Comparison of ENCODE assay signal across 1 cellular context in the genomic region with DNA sequence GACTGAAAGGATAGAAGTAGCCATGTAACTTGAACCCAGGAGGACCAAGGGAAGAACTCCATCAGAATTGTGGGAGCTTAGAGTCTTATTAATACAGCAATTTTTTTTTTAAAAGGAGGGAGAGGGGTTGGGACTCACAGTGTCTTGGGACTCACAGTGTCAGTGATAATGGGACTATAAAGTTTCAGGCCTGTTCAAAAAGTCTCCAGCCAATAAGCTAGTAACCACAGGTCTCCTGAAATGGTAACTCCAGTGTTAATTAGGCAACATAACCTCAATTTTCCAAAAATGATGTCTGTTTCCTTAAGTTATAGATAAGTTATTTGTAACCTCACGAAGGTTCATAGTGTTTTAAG.
TF ChIP-seq lines count a peak whose summit lies in the region.

No MANE protein-coding gene starts in this region.

TF ChIP-seq in WTC11, 78 proteins besides CTCF, POLR2A, EP300 and RAD21 (continued from another document):
- TF ChIP-seq, protein P1, sequence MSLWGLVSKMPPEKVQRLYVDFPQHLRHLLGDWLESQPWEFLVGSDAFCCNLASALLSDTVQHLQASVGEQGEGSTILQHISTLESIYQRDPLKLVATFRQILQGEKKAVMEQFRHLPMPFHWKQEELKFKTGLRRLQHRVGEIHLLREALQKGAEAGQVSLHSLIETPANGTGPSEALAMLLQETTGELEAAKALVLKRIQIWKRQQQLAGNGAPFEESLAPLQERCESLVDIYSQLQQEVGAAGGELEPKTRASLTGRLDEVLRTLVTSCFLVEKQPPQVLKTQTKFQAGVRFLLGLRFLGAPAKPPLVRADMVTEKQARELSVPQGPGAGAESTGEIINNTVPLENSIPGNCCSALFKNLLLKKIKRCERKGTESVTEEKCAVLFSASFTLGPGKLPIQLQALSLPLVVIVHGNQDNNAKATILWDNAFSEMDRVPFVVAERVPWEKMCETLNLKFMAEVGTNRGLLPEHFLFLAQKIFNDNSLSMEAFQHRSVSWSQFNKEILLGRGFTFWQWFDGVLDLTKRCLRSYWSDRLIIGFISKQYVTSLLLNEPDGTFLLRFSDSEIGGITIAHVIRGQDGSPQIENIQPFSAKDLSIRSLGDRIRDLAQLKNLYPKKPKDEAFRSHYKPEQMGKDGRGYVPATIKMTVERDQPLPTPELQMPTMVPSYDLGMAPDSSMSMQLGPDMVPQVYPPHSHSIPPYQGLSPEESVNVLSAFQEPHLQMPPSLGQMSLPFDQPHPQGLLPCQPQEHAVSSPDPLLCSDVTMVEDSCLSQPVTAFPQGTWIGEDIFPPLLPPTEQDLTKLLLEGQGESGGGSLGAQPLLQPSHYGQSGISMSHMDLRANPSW (CRISPR knock-in tag; conservative IDR thresholded peaks at IDR 0.05; ENCODE audit: low read depth) = no peak
- TF ChIP-seq SOX15 (CRISPR knock-in tag; IDR thresholded peaks at IDR 0.05) (no peak), PRRX2 (CRISPR knock-in tag; IDR thresholded peaks at IDR 0.05) (no peak), ZBTB21 (CRISPR knock-in tag; IDR thresholded peaks at IDR 0.05; ENCODE audit: borderline replicate concordance) (no peak), ZNF121 (CRISPR knock-in tag; IDR thresholded peaks at IDR 0.05) (no peak), NR1H2 (CRISPR knock-in tag; IDR thresholded peaks at IDR 0.05) (no peak)
- TF ChIP-seq, protein P2, sequence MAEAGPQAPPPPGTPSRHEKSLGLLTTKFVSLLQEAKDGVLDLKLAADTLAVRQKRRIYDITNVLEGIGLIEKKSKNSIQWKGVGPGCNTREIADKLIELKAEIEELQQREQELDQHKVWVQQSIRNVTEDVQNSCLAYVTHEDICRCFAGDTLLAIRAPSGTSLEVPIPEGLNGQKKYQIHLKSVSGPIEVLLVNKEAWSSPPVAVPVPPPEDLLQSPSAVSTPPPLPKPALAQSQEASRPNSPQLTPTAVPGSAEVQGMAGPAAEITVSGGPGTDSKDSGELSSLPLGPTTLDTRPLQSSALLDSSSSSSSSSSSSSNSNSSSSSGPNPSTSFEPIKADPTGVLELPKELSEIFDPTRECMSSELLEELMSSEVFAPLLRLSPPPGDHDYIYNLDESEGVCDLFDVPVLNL (CRISPR knock-in tag; IDR thresholded peaks at IDR 0.05; ENCODE audit: borderline replicate concordance, low read depth) = no peak
- TF ChIP-seq, protein P3, sequence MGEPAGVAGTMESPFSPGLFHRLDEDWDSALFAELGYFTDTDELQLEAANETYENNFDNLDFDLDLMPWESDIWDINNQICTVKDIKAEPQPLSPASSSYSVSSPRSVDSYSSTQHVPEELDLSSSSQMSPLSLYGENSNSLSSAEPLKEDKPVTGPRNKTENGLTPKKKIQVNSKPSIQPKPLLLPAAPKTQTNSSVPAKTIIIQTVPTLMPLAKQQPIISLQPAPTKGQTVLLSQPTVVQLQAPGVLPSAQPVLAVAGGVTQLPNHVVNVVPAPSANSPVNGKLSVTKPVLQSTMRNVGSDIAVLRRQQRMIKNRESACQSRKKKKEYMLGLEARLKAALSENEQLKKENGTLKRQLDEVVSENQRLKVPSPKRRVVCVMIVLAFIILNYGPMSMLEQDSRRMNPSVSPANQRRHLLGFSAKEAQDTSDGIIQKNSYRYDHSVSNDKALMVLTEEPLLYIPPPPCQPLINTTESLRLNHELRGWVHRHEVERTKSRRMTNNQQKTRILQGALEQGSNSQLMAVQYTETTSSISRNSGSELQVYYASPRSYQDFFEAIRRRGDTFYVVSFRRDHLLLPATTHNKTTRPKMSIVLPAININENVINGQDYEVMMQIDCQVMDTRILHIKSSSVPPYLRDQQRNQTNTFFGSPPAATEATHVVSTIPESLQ (CRISPR knock-in tag; IDR thresholded peaks at IDR 0.05) = no peak
